ENCODE assay signal across 3 cellular contexts in genomic region chr17:72100445-72100844, GRCh38.
A peak's percentile ranks its signal among the peaks of the same experiment; 100 is the strongest.
TF ChIP-seq lines count a peak whose summit lies in the region.

No MANE protein-coding gene starts in this region.

TF ChIP-seq in IMR-90, 13 proteins besides CTCF, POLR2A, EP300 and RAD21:
- TF ChIP-seq MAFK (IDR thresholded peaks at IDR 0.05; ENCODE audit: low read depth, low read length): no peak
- no peak for TF ChIP-seq CHD1 (IDR thresholded peaks at IDR 0.05; ENCODE audit: low read depth, low read length)
- TF ChIP-seq SMC3 (IDR thresholded peaks at IDR 0.05; ENCODE audit: low read depth, low read length): no peak
- TF ChIP-seq MXI1 (IDR thresholded peaks at IDR 0.05; ENCODE audit: borderline replicate concordance, low read depth, low read length): no peak
- TF ChIP-seq BHLHE40 (IDR thresholded peaks at IDR 0.05; ENCODE audit: low read depth, low read length): no peak
- TF ChIP-seq RFX5 (IDR thresholded peaks at IDR 0.05; ENCODE audit: low read depth, low read length): no peak
- no peak for TF ChIP-seq ELK1 (IDR thresholded peaks at IDR 0.05; ENCODE audit: borderline replicate concordance, low read depth, low read length)
- TF ChIP-seq MAZ (IDR thresholded peaks at IDR 0.05; ENCODE audit: borderline replicate concordance, low read depth, low read length): no peak
- TF ChIP-seq RCOR1 (IDR thresholded peaks at IDR 0.05; ENCODE audit: insufficient replicate concordance, low read length): no peak
- TF ChIP-seq NFE2L2 (IDR thresholded peaks at IDR 0.05; ENCODE audit: low read depth, low read length): no peak
- TF ChIP-seq FOS (IDR thresholded peaks at IDR 0.05; ENCODE audit: low read depth, low read length): no peak
- TF ChIP-seq CEBPB (IDR thresholded peaks at IDR 0.05; ENCODE audit: low read depth, low read length): no peak
- TF ChIP-seq USF2 (IDR thresholded peaks at IDR 0.05; ENCODE audit: low read depth, low read length): no peak

TF ChIP-seq in Ishikawa, 13 proteins besides CTCF, POLR2A, EP300 and RAD21:
- TF ChIP-seq TCF12 (IDR thresholded peaks at IDR 0.05; ENCODE audit: low read depth) (no peak), NFIC (IDR thresholded peaks at IDR 0.05) (0 out of 2 replicates have a peak, but pooled peaks have one; percentile 25)

TF ChIP-seq in HepG2, 621 proteins besides CTCF, POLR2A, EP300 and RAD21:
- TF ChIP-seq HNF4A (CRISPR knock-in tag; IDR thresholded peaks at IDR 0.05) (peak; percentile 22; the same call in 1 of the 2 replicates), FIP1L1 (IDR thresholded peaks at IDR 0.05; ENCODE audit: borderline replicate concordance, insufficient read depth, low read depth, low read length) (no peak), SOX13 (IDR thresholded peaks at IDR 0.05) (no peak), SOX13 (CRISPR knock-in tag; conservative IDR thresholded peaks at IDR 0.05 in 1 of 2, IDR thresholded peaks at IDR 0.05 in 1 of 2) (peak in 1 of 2 experiments; percentile 62; a peak in 2 of 4 replicates), SOX6 (IDR thresholded peaks at IDR 0.05) (no peak), SOX6 (CRISPR knock-in tag; IDR thresholded peaks at IDR 0.05) (peak; percentile 68; the same call in 1 of the 2 replicates), TOPORS (CRISPR knock-in tag; IDR thresholded peaks at IDR 0.05) (no peak), ZNF781 (CRISPR knock-in tag; IDR thresholded peaks at IDR 0.05; ENCODE audit: borderline replicate concordance, not compliant biosample characterization) (no peak)
